In genomic region chr12:52695039-52695438, GRCh38 we compare ENCODE assay signal across 32 cellular contexts. TPM values are rescaled to one million over a fixed set of nuclear protein-coding genes. Genes with fewer than 3 reads are reported as not detected.
"Had no signal": no experiment of that assay in that cellular context is flagged by ENCODE, and none has a peak within 500 bp of the region (broad histone marks: within the 10 kb centered on the region; RNA-seq: fewer than 3 reads in every experiment).

No MANE protein-coding gene starts in this region.

- H3K27me3 ChIP-seq: testis, thyroid gland, uterus, vagina had no signal

- H3K4me3 Mint-ChIP-seq: stimulated activated effector memory CD8-positive, alpha-beta T cell treated with anti-CD3 and anti-CD28 coated beads, Interleukin-12 subunit alpha, Interleukin-12 subunit beta, amount 100 ng/mL, for 72 hours; stimulated activated memory B cell treated with anti-CD40 and anti-IgM and Interleukin-4, amounts not matched to agents 10 μg/mL and 1 μg/mL and 100 μg/mL, for 72 hours; stimulated activated naive B cell treated with anti-CD40 and anti-IgM and Interleukin-4, amounts not matched to agents 10 μg/mL and 1 μg/mL and 100 μg/mL, for 72 hours; stimulated activated naive CD8-positive, alpha-beta T cell treated with anti-CD3 and anti-CD28 coated beads, Interleukin-15, amount 100 ng/mL, for 72 hours; stimulated activated naive CD8-positive, alpha-beta T cell treated with anti-CD3 and anti-CD28 coated beads, Interleukin-15, Interleukin-2, amounts not matched to agents 100 ng/mL and 50 ng/mL, for 24 hours; type B pancreatic cell had no signal

- H3K9me3 ChIP-seq: stomach, suprapubic skin, testis, thoracic aorta, thyroid gland, tibial artery, tibial nerve, transverse colon, upper lobe of left lung, upper lobe of right lung, uterus, vagina had no signal

- H3K9me3 Mint-ChIP-seq: stimulated activated effector memory CD8-positive, alpha-beta T cell treated with anti-CD3 and anti-CD28 coated beads, Interleukin-12 subunit alpha, Interleukin-12 subunit beta, amount 100 ng/mL, for 72 hours; stimulated activated memory B cell treated with anti-CD40 and anti-IgM and Interleukin-4, amounts not matched to agents 10 μg/mL and 1 μg/mL and 100 μg/mL, for 72 hours; stimulated activated naive B cell treated with anti-CD40 and anti-IgM and Interleukin-4, amounts not matched to agents 10 μg/mL and 1 μg/mL and 100 μg/mL, for 72 hours; stimulated activated naive CD8-positive, alpha-beta T cell treated with anti-CD3 and anti-CD28 coated beads, Interleukin-15, amount 100 ng/mL, for 72 hours; stimulated activated naive CD8-positive, alpha-beta T cell treated with anti-CD3 and anti-CD28 coated beads, Interleukin-15, Interleukin-2, amounts not matched to agents 100 ng/mL and 50 ng/mL, for 24 hours; type B pancreatic cell had no signal

- H3K36me3 Mint-ChIP-seq: stimulated activated effector memory CD8-positive, alpha-beta T cell treated with anti-CD3 and anti-CD28 coated beads, Interleukin-12 subunit alpha, Interleukin-12 subunit beta, amount 100 ng/mL, for 72 hours; stimulated activated memory B cell treated with anti-CD40 and anti-IgM and Interleukin-4, amounts not matched to agents 10 μg/mL and 1 μg/mL and 100 μg/mL, for 72 hours; stimulated activated naive B cell treated with anti-CD40 and anti-IgM and Interleukin-4, amounts not matched to agents 10 μg/mL and 1 μg/mL and 100 μg/mL, for 72 hours; type B pancreatic cell had no signal

- H3K4me1 ChIP-seq: uterus had no signal

- H3K27ac Mint-ChIP-seq: stimulated activated effector memory CD8-positive, alpha-beta T cell treated with anti-CD3 and anti-CD28 coated beads, Interleukin-12 subunit alpha, Interleukin-12 subunit beta, amount 100 ng/mL, for 72 hours; stimulated activated memory B cell treated with anti-CD40 and anti-IgM and Interleukin-4, amounts not matched to agents 10 μg/mL and 1 μg/mL and 100 μg/mL, for 72 hours; stimulated activated naive B cell treated with anti-CD40 and anti-IgM and Interleukin-4, amounts not matched to agents 10 μg/mL and 1 μg/mL and 100 μg/mL, for 72 hours; stimulated activated naive CD8-positive, alpha-beta T cell treated with anti-CD3 and anti-CD28 coated beads, Interleukin-15, Interleukin-2, amounts not matched to agents 100 ng/mL and 50 ng/mL, for 24 hours; type B pancreatic cell had no signal

- ATAC-seq: stimulated activated effector memory CD8-positive, alpha-beta T cell treated with anti-CD3 and anti-CD28 coated beads, Interleukin-12 subunit alpha, Interleukin-12 subunit beta, amount 100 ng/mL, for 72 hours; stimulated activated memory B cell treated with anti-CD40 and anti-IgM and Interleukin-4, amounts not matched to agents 10 μg/mL and 1 μg/mL and 100 μg/mL, for 72 hours; stimulated activated naive B cell treated with anti-CD40 and anti-IgM and Interleukin-4, amounts not matched to agents 10 μg/mL and 1 μg/mL and 100 μg/mL, for 72 hours; stimulated activated naive CD8-positive, alpha-beta T cell treated with anti-CD3 and anti-CD28 coated beads, Interleukin-15, amount 100 ng/mL, for 72 hours; stimulated activated naive CD8-positive, alpha-beta T cell treated with anti-CD3 and anti-CD28 coated beads, Interleukin-15, Interleukin-2, amounts not matched to agents 100 U/mL and 50 U/mL, for 24 hours; upper lobe of right lung had no signal

- DNase-seq: stimulated activated CD4-positive, alpha-beta T cell treated with anti-CD3 and anti-CD28 coated beads, Interleukin-2, amount 100 ng/mL, for 48 hours; stimulated activated CD4-positive, alpha-beta T cell treated with anti-CD3 and anti-CD28 coated beads, Interleukin-4, amount 100 ng/mL, for 1 hour; stimulated activated CD4-positive, alpha-beta T cell treated with anti-CD3 and anti-CD28 coated beads, Interleukin-4, amount 100 ng/mL, for 24 hours; stimulated activated CD4-positive, alpha-beta T cell treated with anti-CD3 and anti-CD28 coated beads, Interleukin-4, amount 100 ng/mL, for 4 hours; stimulated activated CD8-positive, alpha-beta memory T cell treated with anti-CD3 and anti-CD28 coated beads, Interleukin-4, amount 100 ng/mL, for 48 hours; stimulated activated naive B cell treated with anti-CD40 and anti-IgM and Interleukin-4, amounts not matched to agents 10 μg/mL and 1 μg/mL and 100 μg/mL, for 72 hours; stimulated activated naive CD4-positive, alpha-beta T cell; stimulated activated naive CD4-positive, alpha-beta T cell treated with Interleukin-2 at 50 U/mL for 16 hours; stimulated activated naive CD8-positive, alpha-beta T cell treated with anti-CD3 and anti-CD28 coated beads, Interleukin-15, amount 100 ng/mL, for 72 hours; stimulated activated naive CD8-positive, alpha-beta T cell treated with anti-CD3 and anti-CD28 coated beads, Interleukin-15, Interleukin-2, amounts not matched to agents 100 U/mL and 50 U/mL, for 24 hours; stomach; substantia nigra; testis; thyroid gland; tibial artery; transverse colon; trophoblast cell; upper lobe of left lung; upper lobe of right lung; uterus had no signal

- H3K4me3 ChIP-seq: stomach, suprapubic skin, testis, thoracic aorta, thyroid gland, tibial artery, tibial nerve, transverse colon, upper lobe of left lung, upper lobe of right lung, uterus, vagina had no signal

- H3K27ac ChIP-seq: stomach, suprapubic skin, testis, thoracic aorta, thyroid gland, tibial artery, tibial nerve, transverse colon, upper lobe of left lung, upper lobe of right lung, uterus, vagina had no signal

- H3K36me3 ChIP-seq: stomach, suprapubic skin, thoracic aorta, thyroid gland, tibial artery, tibial nerve, transverse colon, upper lobe of left lung, upper lobe of right lung, uterus, vagina had no signal

RNA-seq across cellular contexts. Expression of gene KRT77, which starts 8.3 kb away (rescaled TPM):
- total RNA-seq: stomach, thyroid gland, tibial nerve, transverse colon, upper lobe of left lung, upper lobe of right lung, ureter, urinary bladder, uterus had no signal
- polyA plus RNA-seq: urinary bladder had no signal

RNA-seq across cellular contexts. Expression of gene KRT1, which starts 14.8 kb away (rescaled TPM):
- total RNA-seq: testis, tibial nerve, transverse colon, ureter had no signal
- polyA plus RNA-seq: stomach, urinary bladder had no signal

RNA-seq across cellular contexts. Expression of gene KRT2, which starts 43.0 kb away (rescaled TPM):
- total RNA-seq: stomach, subcutaneous adipose tissue, temporal lobe, testis, tibial nerve, transverse colon, upper lobe of left lung, upper lobe of right lung, ureter, urinary bladder, uterus had no signal
- polyA plus RNA-seq: stomach, urinary bladder had no signal
